Comparison of ENCODE assay signal across 9 cellular contexts in genomic region chr6:34027445-34027936, GRCh38.
DNase-seq lines count a peak whose midpoint lies in the region; ATAC-seq and TF ChIP-seq lines count a peak whose summit lies in the region.
"Had no signal": no experiment of that assay in that cellular context is flagged by ENCODE, and none has a peak within 500 bp of the region (broad histone marks: within the 10 kb centered on the region; RNA-seq: fewer than 3 reads in every experiment).

No MANE protein-coding gene starts in this region.

- peaks cover 0 to 4% (median 0%) of the 10 kb centered on the region in 4 donors for H3K4me1 ChIP-seq in transverse colon

- TF ChIP-seq EP300 in transverse colon (IDR thresholded peaks at IDR 0.05; ENCODE audit: low read depth), result no peak

- H3K4me3 Mint-ChIP-seq in activated CD8-positive, alpha-beta memory T cell treated with anti-CD3 and anti-CD28 coated beads, Interleukin-2, amount 10 ng/mL, durations not matched to agents 7 days and 5 days, result no peak overlapping the region
- H3K4me3 Mint-ChIP-seq: activated naive CD8-positive, alpha-beta T cell had no signal

- in situ Hi-C loops in transverse colon (cut with MboI; ENCODE audit: low pct_ligation_motif_present in 1 of 4, low pct_unique_long_range_greater_than_20kb in 1 of 4, low sequenced_read_pairs in 3 of 4), result loop anchor here in 3 of 4 donors (10.0 to 25.0 kb wide), 3 partner anchors 253 to 265 kb away; no protein-coding TSS in a partner anchor

- H3K4me1 Mint-ChIP-seq in activated CD8-positive, alpha-beta memory T cell treated with anti-CD3 and anti-CD28 coated beads, Interleukin-2, amount 10 ng/mL, durations not matched to agents 7 days and 5 days, result peaks cover 4% of the 10 kb centered on the region

- intact Hi-C loops in transverse colon (cut with DNase I; ENCODE audit: low total_unique reads), result loop anchor here (5.0 kb wide), 1 partner anchor 255 kb away; no protein-coding TSS in a partner anchor

- no peak overlapping the region for H3K27ac Mint-ChIP-seq in activated CD8-positive, alpha-beta memory T cell treated with anti-CD3 and anti-CD28 coated beads, Interleukin-2, amount 10 ng/mL, durations not matched to agents 7 days and 5 days
- H3K27ac Mint-ChIP-seq: activated naive CD8-positive, alpha-beta T cell had no signal

- H3K4me3 ChIP-seq in NB4 (ENCODE audit: low read depth, low read length), result no peak overlapping the region
- no peak overlapping the region for H3K4me3 ChIP-seq in transverse colon

- H3K27me3 ChIP-seq in transverse colon, result no peaks in the 10 kb centered on the region

- no peak overlapping the region for H3K27ac ChIP-seq in transverse colon

- 64% methylated on average over 7 of the region's 17 CpGs; no CpG with 5 or more reads in 1 of the 2 donors for WGBS in transverse colon (ENCODE audit: low coverage in 1 of 2), 2 donors

- peaks cover 4% of the 10 kb centered on the region for H3K27me3 Mint-ChIP-seq in activated CD8-positive, alpha-beta memory T cell treated with anti-CD3 and anti-CD28 coated beads, Interleukin-2, amount 10 ng/mL, durations not matched to agents 7 days and 5 days
- H3K27me3 Mint-ChIP-seq: activated naive CD8-positive, alpha-beta T cell had no signal

- H3K36me3 Mint-ChIP-seq in activated CD8-positive, alpha-beta memory T cell treated with anti-CD3 and anti-CD28 coated beads, Interleukin-2, amount 10 ng/mL, durations not matched to agents 7 days and 5 days, result no peaks in the 10 kb centered on the region
- H3K36me3 Mint-ChIP-seq: activated naive CD8-positive, alpha-beta T cell had no signal

- POLR2A ChIA-PET in GM10248 (lab: Yijun Ruan, JAX), result no interaction called here

- CTCF ChIA-PET in GM10248 (lab: Yijun Ruan, JAX), result interaction anchor here (0.6 to 4.3 kb wide), 18 partner anchors 10 to 448 kb away, joined by 3 to 80 read pairs (median 3); partner anchors contain the start of gene BAK1
- CTCF ChIA-PET in activated CD8-positive, alpha-beta memory T cell treated with anti-CD3 and anti-CD28 coated beads, Interleukin-2, amount 10 ng/mL, durations not matched to agents 7 days and 5 days (lab: Charles Lee), result interaction anchor here (0.6 to 11.3 kb wide), 43 partner anchors 8 to 907 kb away, joined by 3 to 192 read pairs (median 4); partner anchors contain the start of genes IP6K3, LEMD2 and UQCC2

- no peaks in the 10 kb centered on the region for H3K9me3 Mint-ChIP-seq in activated CD8-positive, alpha-beta memory T cell treated with anti-CD3 and anti-CD28 coated beads, Interleukin-2, amount 10 ng/mL, durations not matched to agents 7 days and 5 days (ENCODE audit: low read depth)

- H3K9me3 ChIP-seq in transverse colon, result no peaks in the 10 kb centered on the region

- TF ChIP-seq CTCF in GM10248 (IDR thresholded peaks at IDR 0.05; ENCODE audit: control extremely low read depth, extremely low read depth, low read depth, missing control alignments) (peak; percentile 64), NB4 (IDR thresholded peaks at IDR 0.05; ENCODE audit: low read depth, low read length) (peak; percentile 82), omental fat pad (IDR thresholded peaks at IDR 0.05) (peak in 1 of 3 donors; percentile 76), transverse colon (IDR thresholded peaks at IDR 0.05) (peak; percentile 84 to 97 (median 91))

- DNase-seq in GM10248 (ENCODE audit: extremely low spot score) (peak; percentile 79), NB4 (ENCODE audit: low read depth) (peak; percentile 62), erythroblast (lab: John Stamatoyannopoulos, UW) (peak; percentile 41 to 67), omental fat pad (ENCODE audit: low spot score) (peak; percentile 42), transverse colon (peak; percentile 64), foreskin melanocyte (no peak)
- DNase-seq in activated CD8-positive, alpha-beta memory T cell treated with anti-CD3 and anti-CD28 coated beads, Interleukin-2, amount 10 ng/mL, durations not matched to agents 7 days and 5 days, result peak; percentile 74

- H3K36me3 ChIP-seq in transverse colon, result no peaks in the 10 kb centered on the region

- TF ChIP-seq POLR2A in NB4 (IDR thresholded peaks at IDR 0.05; ENCODE audit: extremely low read depth, insufficient read length) (no peak), erythroblast (IDR thresholded peaks at IDR 0.05; ENCODE audit: low read length) (no peak), transverse colon (IDR thresholded peaks at IDR 0.05) (no peak)

- ATAC-seq in activated CD8-positive, alpha-beta memory T cell treated with anti-CD3 and anti-CD28 coated beads, Interleukin-2, amount 10 ng/mL, durations not matched to agents 7 days and 5 days, result peak; percentile 69
- ATAC-seq in omental fat pad (ENCODE audit: low FRiP score) (peak; percentile 16), HG02798 (IDR thresholded peaks at IDR 0.05; ENCODE audit: poor library complexity, unreplicated experiment) (no peak)
